Comparison of ENCODE assay signal across 8 cellular contexts in genomic region chr2:151437630-151438029, GRCh38. TPM values are rescaled to one million over a fixed set of nuclear protein-coding genes. Genes with fewer than 3 reads are reported as not detected.
A peak's percentile ranks its signal among the peaks of the same experiment; 100 is the strongest.
DNase-seq lines count a peak whose midpoint lies in the region; ATAC-seq and TF ChIP-seq lines count a peak whose summit lies in the region.

No MANE protein-coding gene starts in this region.

- H3K9me3 ChIP-seq in thoracic aorta = no peaks in the 10 kb centered on the region

- H3K27ac ChIP-seq in thoracic aorta = no peak overlapping the region

- TF ChIP-seq CTCF in BJ (IDR thresholded peaks at IDR 0.05; ENCODE audit: insufficient read depth, low read depth, low read length) (peak; percentile 48; the same call in 1 of the 2 replicates), thoracic aorta (IDR thresholded peaks at IDR 0.05) (peak; percentile 72)

- CTCF ChIA-PET in BJ (lab: Yijun Ruan, JAX) = interaction anchor here (0.7 to 2.9 kb wide), 16 partner anchors 10 to 200 kb away, joined by 3 to 18 read pairs (median 4); no protein-coding TSS in a partner anchor

- H3K27me3 ChIP-seq in BJ (ENCODE audit: control insufficient read depth, insufficient read depth, low read length) (no peaks in the 10 kb centered on the region), thoracic aorta (replicated peaks; ENCODE audit: insufficient read depth) (no peaks in the 10 kb centered on the region)

- POLR2A ChIA-PET in BJ (lab: Charles Lee) = no interaction called here

- intact Hi-C loops in posterior vena cava (cut with DNase I) = no loop called here

- no peak overlapping the region for H3K4me3 ChIP-seq in BJ (ENCODE audit: low read depth, low read length)
- no peak overlapping the region for H3K4me3 ChIP-seq in thoracic aorta

- peaks cover 7% of the 10 kb centered on the region for H3K36me3 ChIP-seq in BJ (ENCODE audit: control insufficient read depth, insufficient read depth, low read length)
- peaks cover 37% of the 10 kb centered on the region for H3K36me3 ChIP-seq in thoracic aorta

- no peaks in the 10 kb centered on the region for H3K4me1 ChIP-seq in thoracic aorta (ENCODE audit: control insufficient read depth in 1 of 2, low read depth in 2 of 2)

- ATAC-seq in GM18867 (IDR thresholded peaks at IDR 0.05; ENCODE audit: unreplicated experiment) (peak; percentile 50), thoracic aorta (ENCODE audit: insufficient number of reproducible peaks, low FRiP score, low read depth) (no peak), HG02588 (IDR thresholded peaks at IDR 0.05; ENCODE audit: unreplicated experiment) (no peak)

- DNase-seq in BJ (ENCODE audit: low read depth) = no peak
- DNase-seq in SW480 (ENCODE audit: low spot score) = peak; percentile 23
- DNase-seq in glomerular visceral epithelial cell (ENCODE audit: extremely low spot score) = peak; percentile 47
- DNase-seq in thoracic aorta (ENCODE audit: low spot score) = no peak
- DNase-seq in posterior vena cava (ENCODE audit: low spot score) = no peak
- DNase-seq in amygdala (lab: John Stamatoyannopoulos, UW) = no peak

RNA-seq across cellular contexts. Expression of gene RIF1, which starts 27.9 kb away (rescaled TPM):
- polyA plus RNA-seq in BJ (2011; rRNA removed) = 5.7 and 10.8 TPM in 2 replicates
- 23.8 and 27.3 TPM in 2 replicates for polyA minus RNA-seq in BJ (2011; rRNA and poly(A)+ RNA removed)
- total RNA-seq in thoracic aorta (10 to 100 TPM; 45.4 to 48.2 TPM), posterior vena cava (10 to 100 TPM; 31.0 to 40.4 TPM)

Comparison
In these comparisons a context has a peak if more than half of its experiments do, and no peak if none do; other contexts are left out.
1. DNase-seq: peak in SW480 (single experiment) and glomerular visceral epithelial cell (single experiment); none in BJ (single experiment), thoracic aorta (single experiment), posterior vena cava (single experiment) and amygdala (0 of 56).